In genomic region chr22:36328635-36329216, GRCh38 we compare ENCODE assay signal across 8 cellular contexts. TPM values are rescaled to one million over a fixed set of nuclear protein-coding genes. Genes with fewer than 3 reads are reported as not detected.
DNase-seq lines count a peak whose midpoint lies in the region; ATAC-seq and TF ChIP-seq lines count a peak whose summit lies in the region.

No MANE protein-coding gene starts in this region.

- peaks cover 95% of the 10 kb centered on the region for H3K36me3 Mint-ChIP-seq in activated T-helper 2 cell treated with anti-CD3 and anti-CD28 coated beads, Interferon-gamma antibody, Interleukin-2, Interleukin-4, amounts not matched to agents 10 μg/mL and 5 μg/mL and 100 μg/mL, durations not matched to agents 14 hours and 24 hours and 36 hours (ENCODE audit: low read depth)
- H3K36me3 Mint-ChIP-seq in glutamatergic neuron (ENCODE audit: unreplicated experiment): no peaks in the 10 kb centered on the region
- peaks cover 33% of the 10 kb centered on the region for H3K36me3 Mint-ChIP-seq in progenitor cell of endocrine pancreas (ENCODE audit: insufficient read depth)

- no peaks in the 10 kb centered on the region for H3K27me3 Mint-ChIP-seq in activated T-helper 2 cell treated with anti-CD3 and anti-CD28 coated beads, Interferon-gamma antibody, Interleukin-2, Interleukin-4, amounts not matched to agents 10 μg/mL and 5 μg/mL and 100 μg/mL, durations not matched to agents 14 hours and 24 hours and 36 hours (ENCODE audit: low read depth)
- peaks cover 11% of the 10 kb centered on the region for H3K27me3 Mint-ChIP-seq in glutamatergic neuron (ENCODE audit: unreplicated experiment)
- no peaks in the 10 kb centered on the region for H3K27me3 Mint-ChIP-seq in progenitor cell of endocrine pancreas

- no peaks in the 10 kb centered on the region for H3K9me3 Mint-ChIP-seq in activated T-helper 2 cell treated with anti-CD3 and anti-CD28 coated beads, Interferon-gamma antibody, Interleukin-2, Interleukin-4, amounts not matched to agents 10 μg/mL and 5 μg/mL and 100 μg/mL, durations not matched to agents 14 hours and 24 hours and 36 hours
- H3K9me3 Mint-ChIP-seq in glutamatergic neuron (ENCODE audit: unreplicated experiment) (peaks cover 10% of the 10 kb centered on the region), progenitor cell of endocrine pancreas (ENCODE audit: low read depth) (no peaks in the 10 kb centered on the region)

- peaks cover 65% of the 10 kb centered on the region for H3K4me1 Mint-ChIP-seq in activated T-helper 2 cell treated with anti-CD3 and anti-CD28 coated beads, Interferon-gamma antibody, Interleukin-2, Interleukin-4, amounts not matched to agents 10 μg/mL and 5 μg/mL and 100 μg/mL, durations not matched to agents 14 hours and 24 hours and 36 hours (ENCODE audit: low read depth)
- peaks cover 33% of the 10 kb centered on the region for H3K4me1 Mint-ChIP-seq in glutamatergic neuron (ENCODE audit: low read depth, unreplicated experiment)
- H3K4me1 Mint-ChIP-seq in progenitor cell of endocrine pancreas (ENCODE audit: low read depth): peaks cover 45% of the 10 kb centered on the region

- H3K27ac Mint-ChIP-seq in activated T-helper 2 cell treated with anti-CD3 and anti-CD28 coated beads, Interferon-gamma antibody, Interleukin-2, Interleukin-4, amounts not matched to agents 10 μg/mL and 5 μg/mL and 100 μg/mL, durations not matched to agents 14 hours and 24 hours and 36 hours: peak overlapping the region; percentile 99
- peak overlapping the region; percentile 74 for H3K27ac Mint-ChIP-seq in glutamatergic neuron (ENCODE audit: unreplicated experiment)
- peak overlapping the region; percentile 99 for H3K27ac Mint-ChIP-seq in progenitor cell of endocrine pancreas

- no peak for ATAC-seq in GM21825 (IDR thresholded peaks at IDR 0.05; ENCODE audit: unreplicated experiment)

- TF ChIP-seq CTCF in glutamatergic neuron (IDR thresholded peaks at IDR 0.05; ENCODE audit: partially characterized antibody, unreplicated experiment): no peak
- no peak for TF ChIP-seq CTCF in progenitor cell of endocrine pancreas (IDR thresholded peaks at IDR 0.05; ENCODE audit: unreplicated experiment)

- peak; percentile 60 for DNase-seq in AG08396 (ENCODE audit: low spot score)
- peak; percentile 83 for DNase-seq in HS-27A (ENCODE audit: low read depth)
- DNase-seq in activated T-helper 2 cell treated with anti-CD3 and anti-CD28 coated beads, Interferon-gamma antibody, Interleukin-2, Interleukin-4, amounts not matched to agents 10 μg/mL and 5 μg/mL and 100 μg/mL, durations not matched to agents 14 hours and 24 hours and 36 hours (ENCODE audit: low spot score): no peak
- DNase-seq in glutamatergic neuron: peak; percentile 38
- no peak for DNase-seq in progenitor cell of endocrine pancreas (ENCODE audit: low spot score, unreplicated experiment)
- DNase-seq in NCI-H1930 (lab: John Stamatoyannopoulos, UW): no peak
- no peak for DNase-seq in cerebellar cortex (ENCODE audit: low spot score)

- H3K4me3 Mint-ChIP-seq in activated T-helper 2 cell treated with anti-CD3 and anti-CD28 coated beads, Interferon-gamma antibody, Interleukin-2, Interleukin-4, amounts not matched to agents 10 μg/mL and 5 μg/mL and 100 μg/mL, durations not matched to agents 14 hours and 24 hours and 36 hours (ENCODE audit: low read depth): peak overlapping the region; percentile 90
- H3K4me3 Mint-ChIP-seq in glutamatergic neuron (ENCODE audit: unreplicated experiment) (peak overlapping the region; percentile 21), progenitor cell of endocrine pancreas (ENCODE audit: low read depth) (peak overlapping the region; percentile 15)

- intact Hi-C loops in activated T-helper 2 cell treated with anti-CD3 and anti-CD28 coated beads, Interferon-gamma antibody, Interleukin-2, Interleukin-4, amounts not matched to agents 10 μg/mL and 5 μg/mL and 100 μg/mL, durations not matched to agents 14 hours and 24 hours and 36 hours (cut with micrococcal nuclease): no loop called here

RNA-seq across cellular contexts. Expression of gene MYH9, which starts 59.0 kb away (rescaled TPM):
- 619 and 645 TPM in 2 replicates for total RNA-seq in activated T-helper 2 cell treated with anti-CD3 and anti-CD28 coated beads, Interferon-gamma antibody, Interleukin-2, Interleukin-4, amounts not matched to agents 10 μg/mL and 5 μg/mL and 100 μg/mL, durations not matched to agents 14 hours and 24 hours and 36 hours
- total RNA-seq in glutamatergic neuron (ENCODE audit: unreplicated experiment) (122 TPM), progenitor cell of endocrine pancreas (299 and 306 TPM in 2 replicates)

Comparison
In these comparisons a context has a peak if more than half of its experiments do, and no peak if none do; other contexts are left out.
1. DNase-seq: peak in AG08396 (single experiment), HS-27A (single experiment) and glutamatergic neuron (single experiment); none in activated T-helper 2 cell treated with anti-CD3 and anti-CD28 coated beads, Interferon-gamma antibody, Interleukin-2, Interleukin-4, amounts not matched to agents 10 μg/mL and 5 μg/mL and 100 μg/mL, durations not matched to agents 14 hours and 24 hours and 36 hours (single experiment), progenitor cell of endocrine pancreas (single experiment), NCI-H1930 (0 of 2) and cerebellar cortex (single experiment).
2. H3K4me3 Mint-ChIP-seq: peak in every context shown above with its lines; median percentile 90 in activated T-helper 2 cell treated with anti-CD3 and anti-CD28 coated beads, Interferon-gamma antibody, Interleukin-2, Interleukin-4, amounts not matched to agents 10 μg/mL and 5 μg/mL and 100 μg/mL, durations not matched to agents 14 hours and 24 hours and 36 hours; 21 in glutamatergic neuron; 15 in progenitor cell of endocrine pancreas.
3. Peak in every context shown above with its lines, with median percentiles within 50 percentile points of each other: H3K27ac Mint-ChIP-seq.